ENCODE assay signal across 18 cellular contexts in genomic region chr4:14445882-14446281, GRCh38.
A peak's percentile ranks its signal among the peaks of the same experiment; 100 is the strongest.
DNase-seq lines count a peak whose midpoint lies in the region; ATAC-seq and TF ChIP-seq lines count a peak whose summit lies in the region.
"Had no signal": no experiment of that assay in that cellular context is flagged by ENCODE, and none has a peak within 500 bp of the region (broad histone marks: within the 10 kb centered on the region; RNA-seq: fewer than 3 reads in every experiment).

No MANE protein-coding gene starts in this region.

- no peaks in the 10 kb centered on the region for H3K9me3 ChIP-seq in RWPE2 (ENCODE audit: severe bottlenecking)
- H3K9me3 ChIP-seq: BE2C had no signal

- no peak overlapping the region for H3K4me3 ChIP-seq in RWPE2 (ENCODE audit: severe bottlenecking)
- H3K4me3 ChIP-seq: SK-N-MC had no signal

- ATAC-seq in RWPE2 (ENCODE audit: low read depth): peak; percentile 75
- ATAC-seq: Right ventricle myocardium inferior had no signal

- no peak overlapping the region for H3K27ac Mint-ChIP-seq in activated CD4-positive, alpha-beta T cell treated with anti-CD3 and anti-CD28 coated beads, Interleukin-2, amount 10 ng/mL, durations not matched to agents 7 days and 5 days
- H3K27ac Mint-ChIP-seq: HFFc6 had no signal

- H3K4me1 ChIP-seq in RWPE2 (ENCODE audit: insufficient read depth, poor library complexity, severe bottlenecking): peaks cover 10% of the 10 kb centered on the region
- H3K4me1 ChIP-seq: BE2C had no signal

- H3K27ac ChIP-seq in RWPE2 (ENCODE audit: poor library complexity, severe bottlenecking) (peak overlapping the region; percentile 52), epithelial cell of prostate (peak overlapping the region; percentile 77)
- H3K27ac ChIP-seq: SK-N-MC had no signal

- TF ChIP-seq CTCF in RWPE2 (IDR thresholded peaks at IDR 0.05; ENCODE audit: poor library complexity, severe bottlenecking): no peak

- peak; percentile 3 for DNase-seq in HPDE6-E6E7 (ENCODE audit: extremely low spot score)
- DNase-seq in RWPE2 (ENCODE audit: low spot score): no peak
- DNase-seq in epithelial cell of prostate (ENCODE audit: low read depth, low spot score): peak; percentile 57
- DNase-seq in renal cortical epithelial cell (ENCODE audit: low read depth): peak; percentile 10
- DNase-seq in NCI-H2107 (lab: John Stamatoyannopoulos, UW): no peak
- DNase-seq in activated CD4-positive, alpha-beta T cell treated with anti-CD3 and anti-CD28 coated beads, Interleukin-2, amount 10 ng/mL, durations not matched to agents 7 days and 5 days: no peak
- no peak for DNase-seq in UCSD-AML1 (lab: John Stamatoyannopoulos, UW; ENCODE audit: unreplicated experiment)
- no peak for DNase-seq in stimulated activated CD4-positive, alpha-beta T cell treated with anti-CD3 and anti-CD28 coated beads, Interleukin-4, amount 100 ng/mL, for 1 hour
- DNase-seq: BE2C; CD8-positive, alpha-beta memory T cell; GOT3; HFFc6; MV-4-11; NCI-H1436; NCI-H2081; NCI-H69 had no signal

- POLR2A ChIA-PET in activated CD4-positive, alpha-beta T cell treated with anti-CD3 and anti-CD28 coated beads, Interleukin-2, amount 10 ng/mL, durations not matched to agents 7 days and 5 days (lab: Charles Lee): no interaction called here

- no peaks in the 10 kb centered on the region for H3K4me1 Mint-ChIP-seq in activated CD4-positive, alpha-beta T cell treated with anti-CD3 and anti-CD28 coated beads, Interleukin-2, amount 10 ng/mL, durations not matched to agents 7 days and 5 days
- H3K4me1 Mint-ChIP-seq: CD8-positive, alpha-beta memory T cell had no signal

- H3K27me3 ChIP-seq in RWPE2 (ENCODE audit: insufficient read depth, poor library complexity, severe bottlenecking): no peaks in the 10 kb centered on the region
- H3K27me3 ChIP-seq: BE2C had no signal

- no peaks in the 10 kb centered on the region for H3K36me3 Mint-ChIP-seq in activated CD4-positive, alpha-beta T cell treated with anti-CD3 and anti-CD28 coated beads, Interleukin-2, amount 10 ng/mL, durations not matched to agents 7 days and 5 days (ENCODE audit: low read depth)
- H3K36me3 Mint-ChIP-seq: CD8-positive, alpha-beta memory T cell had no signal

- H3K27me3 Mint-ChIP-seq in activated CD4-positive, alpha-beta T cell treated with anti-CD3 and anti-CD28 coated beads, Interleukin-2, amount 10 ng/mL, durations not matched to agents 7 days and 5 days: no peaks in the 10 kb centered on the region

- CTCF ChIA-PET in activated CD4-positive, alpha-beta T cell treated with anti-CD3 and anti-CD28 coated beads, Interleukin-2, amount 10 ng/mL, durations not matched to agents 7 days and 5 days (lab: Charles Lee): no interaction called here

- H3K9me3 Mint-ChIP-seq in activated CD4-positive, alpha-beta T cell treated with anti-CD3 and anti-CD28 coated beads, Interleukin-2, amount 10 ng/mL, durations not matched to agents 7 days and 5 days: peaks cover 2% of the 10 kb centered on the region
- H3K9me3 Mint-ChIP-seq: HFFc6 had no signal

- no peaks in the 10 kb centered on the region for H3K36me3 ChIP-seq in RWPE2 (ENCODE audit: low read depth)
- H3K36me3 ChIP-seq: BE2C had no signal

- no peak overlapping the region for H3K4me3 Mint-ChIP-seq in activated CD4-positive, alpha-beta T cell treated with anti-CD3 and anti-CD28 coated beads, Interleukin-2, amount 10 ng/mL, durations not matched to agents 7 days and 5 days
- H3K4me3 Mint-ChIP-seq: CD8-positive, alpha-beta memory T cell; HFFc6 had no signal

Comparison
In these comparisons a context has a peak if more than half of its experiments do, and no peak if none do; other contexts are left out.
1. DNase-seq: peak in HPDE6-E6E7 (single experiment), epithelial cell of prostate (single experiment) and renal cortical epithelial cell (single experiment); none in RWPE2 (single experiment), NCI-H2107 (single experiment), activated CD4-positive, alpha-beta T cell treated with anti-CD3 and anti-CD28 coated beads, Interleukin-2, amount 10 ng/mL, durations not matched to agents 7 days and 5 days (single experiment), UCSD-AML1 (single experiment) and stimulated activated CD4-positive, alpha-beta T cell treated with anti-CD3 and anti-CD28 coated beads, Interleukin-4, amount 100 ng/mL, for 1 hour (single experiment).